11 cellular contexts compared by ENCODE assay signal in genomic region chr9:71036501-71036900, GRCh38.
DNase-seq lines count a peak whose midpoint lies in the region; ATAC-seq and TF ChIP-seq lines count a peak whose summit lies in the region.
"Had no signal": no experiment of that assay in that cellular context is flagged by ENCODE, and none has a peak within 500 bp of the region (broad histone marks: within the 10 kb centered on the region; RNA-seq: fewer than 3 reads in every experiment).

No MANE protein-coding gene starts in this region.

- H3K9me3 ChIP-seq in A673 (ENCODE audit: low read depth, low read length, poor library complexity, severe bottlenecking) (no peaks in the 10 kb centered on the region), tibial artery (no peaks in the 10 kb centered on the region), tibial nerve (no peaks in the 10 kb centered on the region)
- H3K9me3 ChIP-seq: lower lobe of right lung had no signal

- H3K36me3 Mint-ChIP-seq in naive thymus-derived CD8-positive, alpha-beta T cell = no peaks in the 10 kb centered on the region
- H3K36me3 Mint-ChIP-seq in natural killer cell treated with Interleukin-12 subunit alpha and Interleukin-12 subunit beta and Interleukin-15 and Interleukin-18, amount 100 ng/mL, for 72 hours = no peaks in the 10 kb centered on the region

- no peaks in the 10 kb centered on the region for H3K4me1 Mint-ChIP-seq in naive thymus-derived CD8-positive, alpha-beta T cell
- H3K4me1 Mint-ChIP-seq in natural killer cell treated with Interleukin-12 subunit alpha and Interleukin-12 subunit beta and Interleukin-15 and Interleukin-18, amount 100 ng/mL, for 72 hours (ENCODE audit: low read depth in 2 of 2) = no peaks in the 10 kb centered on the region

- no peak overlapping the region for H3K4me3 ChIP-seq in A673 (ENCODE audit: low read depth, low read length, poor library complexity, severe bottlenecking)
- no peak overlapping the region for H3K4me3 ChIP-seq in tibial artery
- no peak overlapping the region for H3K4me3 ChIP-seq in tibial nerve
- H3K4me3 ChIP-seq: lower lobe of right lung had no signal

- CTCF ChIA-PET in A673 (lab: Charles Lee) = no interaction called here

- DNase-seq in A673 (ENCODE audit: low spot score) = peak; percentile 53
- DNase-seq in M059J (ENCODE audit: low read depth) = peak; percentile 20
- peak; percentile 29 for DNase-seq in amniotic epithelial cell (ENCODE audit: low read depth)
- DNase-seq in inferior parietal cortex (ENCODE audit: extremely low spot score) = peak; percentile 66
- DNase-seq in naive thymus-derived CD8-positive, alpha-beta T cell = no peak
- DNase-seq in natural killer cell treated with Interleukin-12 subunit alpha and Interleukin-12 subunit beta and Interleukin-15 and Interleukin-18, amount 100 ng/mL, for 72 hours (ENCODE audit: low spot score) = no peak
- DNase-seq in tibial artery = no peak
- DNase-seq in tibial nerve (ENCODE audit: low spot score in 2 of 2) = no peak
- DNase-seq: activated CD4-positive, CD25-positive, alpha-beta regulatory T cell treated with anti-CD3 and anti-CD28 coated beads, Interleukin-2, amount 50 U/mL, for 72 hours; activated naive CD4-positive, alpha-beta T cell treated with Interleukin-2 at 50 U/mL for 16 hours; lower lobe of right lung had no signal

- peaks cover 0 to 8% (median 0%) of the 10 kb centered on the region in 5 donors for H3K27me3 Mint-ChIP-seq in naive thymus-derived CD8-positive, alpha-beta T cell
- no peaks in the 10 kb centered on the region for H3K27me3 Mint-ChIP-seq in natural killer cell treated with Interleukin-12 subunit alpha and Interleukin-12 subunit beta and Interleukin-15 and Interleukin-18, amount 100 ng/mL, for 72 hours

- POLR2A ChIA-PET in A673 (lab: Charles Lee; ENCODE audit: low non-redundant PET) = no interaction called here
- POLR2A ChIA-PET in naive thymus-derived CD8-positive, alpha-beta T cell (lab: Charles Lee) = no interaction called here

- H3K9me3 Mint-ChIP-seq in naive thymus-derived CD8-positive, alpha-beta T cell = no peaks in the 10 kb centered on the region
- peaks cover 3% of the 10 kb centered on the region for H3K9me3 Mint-ChIP-seq in natural killer cell treated with Interleukin-12 subunit alpha and Interleukin-12 subunit beta and Interleukin-15 and Interleukin-18, amount 100 ng/mL, for 72 hours

- 12 to 26% methylated on average over 4 of the region's 4 CpGs for WGBS in tibial nerve, 2 donors

- H3K36me3 ChIP-seq in A673 (ENCODE audit: insufficient read depth, low read length, poor library complexity, severe bottlenecking) = no peaks in the 10 kb centered on the region
- H3K36me3 ChIP-seq in tibial artery = no peaks in the 10 kb centered on the region
- no peaks in the 10 kb centered on the region for H3K36me3 ChIP-seq in tibial nerve
- H3K36me3 ChIP-seq: lower lobe of right lung had no signal

- H3K27ac ChIP-seq in A673 (ENCODE audit: low read depth, low read length, poor library complexity, severe bottlenecking) (no peak overlapping the region), tibial artery (no peak overlapping the region), tibial nerve (no peak overlapping the region)
- H3K27ac ChIP-seq: lower lobe of right lung had no signal

- TF ChIP-seq EP300 in tibial nerve (IDR thresholded peaks at IDR 0.05) = no peak

- no peak overlapping the region for H3K27ac Mint-ChIP-seq in naive thymus-derived CD8-positive, alpha-beta T cell
- no peak overlapping the region for H3K27ac Mint-ChIP-seq in natural killer cell treated with Interleukin-12 subunit alpha and Interleukin-12 subunit beta and Interleukin-15 and Interleukin-18, amount 100 ng/mL, for 72 hours

- no peak for TF ChIP-seq POLR2A in tibial nerve (IDR thresholded peaks at IDR 0.05)

- no peak overlapping the region for H3K4me3 Mint-ChIP-seq in naive thymus-derived CD8-positive, alpha-beta T cell
- H3K4me3 Mint-ChIP-seq in natural killer cell treated with Interleukin-12 subunit alpha and Interleukin-12 subunit beta and Interleukin-15 and Interleukin-18, amount 100 ng/mL, for 72 hours = no peak overlapping the region

- no peaks in the 10 kb centered on the region for H3K4me1 ChIP-seq in A673 (ENCODE audit: insufficient read depth, low read length, poor library complexity, severe bottlenecking)
- no peaks in the 10 kb centered on the region for H3K4me1 ChIP-seq in tibial artery
- H3K4me1 ChIP-seq in tibial nerve = no peaks in the 10 kb centered on the region
- H3K4me1 ChIP-seq: lower lobe of right lung had no signal

- no TSS peak for BruUV-seq in A673 (replicated peaks; lab: Mats Ljungman, UMichigan)

- intact Hi-C loops in A673 (cut with micrococcal nuclease; ENCODE audit: unreplicated experiment) = no loop called here
- intact Hi-C loops in tibial artery (cut with DNase I; ENCODE audit: low total_unique reads) = no loop called here

- H3K27me3 ChIP-seq in A673 (replicated peaks; ENCODE audit: insufficient read depth, low read depth, low read length, poor library complexity) (no peaks in the 10 kb centered on the region), tibial artery (no peaks in the 10 kb centered on the region), tibial nerve (no peaks in the 10 kb centered on the region)

- TF ChIP-seq CTCF in A673 (conservative IDR thresholded peaks at IDR 0.05; ENCODE audit: low read depth, low read length) (no peak), tibial artery (IDR thresholded peaks at IDR 0.05) (no peak), tibial nerve (IDR thresholded peaks at IDR 0.05) (no peak)

- no peak for ATAC-seq in naive thymus-derived CD8-positive, alpha-beta T cell
- no peak for ATAC-seq in natural killer cell treated with Interleukin-12 subunit alpha and Interleukin-12 subunit beta and Interleukin-15 and Interleukin-18, amount 100 ng/mL, for 72 hours

Comparison
In these comparisons a context has a peak if more than half of its experiments do, and no peak if none do; other contexts are left out.
1. DNase-seq: peak in A673 (single experiment), M059J (single experiment), amniotic epithelial cell (single experiment) and inferior parietal cortex (single experiment); none in naive thymus-derived CD8-positive, alpha-beta T cell (0 of 10), natural killer cell treated with Interleukin-12 subunit alpha and Interleukin-12 subunit beta and Interleukin-15 and Interleukin-18, amount 100 ng/mL, for 72 hours (single experiment), tibial artery (0 of 2) and tibial nerve (0 of 2).